Comparison of ENCODE assay signal across 1 cellular context in genomic region chr10:16612148-16612742, GRCh38.
A peak's percentile ranks its signal among the peaks of the same experiment; 100 is the strongest.
TF ChIP-seq lines count a peak whose summit lies in the region.

No MANE protein-coding gene starts in this region.

TF ChIP-seq in K562, 482 proteins besides CTCF, POLR2A, EP300 and RAD21 (continued from another document):
- TF ChIP-seq GATA2 (CRISPR knock-in tag; IDR thresholded peaks at IDR 0.05) = no peak
- TF ChIP-seq EHMT2 (IDR thresholded peaks at IDR 0.05) = peak; percentile 96
- no peak for TF ChIP-seq MLLT1 (IDR thresholded peaks at IDR 0.05)
- no peak for TF ChIP-seq ZNF311 (CRISPR knock-in tag; IDR thresholded peaks at IDR 0.05)
- no peak for TF ChIP-seq SAP30 (IDR thresholded peaks at IDR 0.05; ENCODE audit: borderline replicate concordance, insufficient read depth, low read depth, low read length, poor library complexity, severe bottlenecking)
- peak in 1 of 2 experiments; percentile 65 for TF ChIP-seq AFF1 (IDR thresholded peaks at IDR 0.05; ENCODE audit: low read depth in 1 of 2, partially characterized antibody in 2 of 2)
- TF ChIP-seq NCOA2 (IDR thresholded peaks at IDR 0.05; ENCODE audit: partially characterized antibody in 2 of 2) = no peak
- no peak for TF ChIP-seq E2F3 (CRISPR knock-in tag; IDR thresholded peaks at IDR 0.05)
- TF ChIP-seq TFAP4 (CRISPR knock-in tag; IDR thresholded peaks at IDR 0.05; ENCODE audit: borderline replicate concordance) = no peak
- TF ChIP-seq CEBPB (tag; IDR thresholded peaks at IDR 0.05) = peak; percentile 30; the same call in 1 of the 2 replicates
- TF ChIP-seq REST (CRISPR knock-in tag; IDR thresholded peaks at IDR 0.05; ENCODE audit: low read depth) = peak; percentile 94
- no peak for TF ChIP-seq ZNF699 (CRISPR knock-in tag; IDR thresholded peaks at IDR 0.05; ENCODE audit: insufficient replicate concordance)
- no peak for TF ChIP-seq ATF1 (CRISPR knock-in tag; IDR thresholded peaks at IDR 0.05)
- no peak for TF ChIP-seq ATF1 (tag; IDR thresholded peaks at IDR 0.05)
- no peak for TF ChIP-seq THRB (CRISPR knock-in tag; conservative IDR thresholded peaks at IDR 0.05)
- TF ChIP-seq ZNF143 (CRISPR knock-in tag; IDR thresholded peaks at IDR 0.05) = no peak
- no peak for TF ChIP-seq ZNF280B (CRISPR knock-in tag; IDR thresholded peaks at IDR 0.05)
- no peak for TF ChIP-seq ZNF780A (CRISPR knock-in tag; IDR thresholded peaks at IDR 0.05)
- 0 out of 2 replicates have a peak, but pooled peaks have one; percentile 37 for TF ChIP-seq ZNF584 (CRISPR knock-in tag; IDR thresholded peaks at IDR 0.05; ENCODE audit: low read depth)
- TF ChIP-seq U2AF1 (optimal IDR thresholded peaks at IDR 0.05; ENCODE audit: low read depth, low read length) = no peak
- TF ChIP-seq ZFP1 (CRISPR knock-in tag; IDR thresholded peaks at IDR 0.05) = no peak
- TF ChIP-seq SOX6 (IDR thresholded peaks at IDR 0.05) = no peak
- TF ChIP-seq TAF7 (tag; IDR thresholded peaks at IDR 0.05) = no peak
- TF ChIP-seq PRDM10 (IDR thresholded peaks at IDR 0.05; ENCODE audit: partially characterized antibody) = no peak
- TF ChIP-seq PCBP1 (IDR thresholded peaks at IDR 0.05; ENCODE audit: low read depth, low read length, poor library complexity, severe bottlenecking) = no peak
- TF ChIP-seq RBM22 (IDR thresholded peaks at IDR 0.05; ENCODE audit: low read depth, low read length, poor library complexity, severe bottlenecking) = no peak
- TF ChIP-seq MCM2 (IDR thresholded peaks at IDR 0.05; ENCODE audit: low read depth) = no peak
- no peak for TF ChIP-seq DIDO1 (tag; IDR thresholded peaks at IDR 0.05; ENCODE audit: low read depth)
- TF ChIP-seq CEBPG (CRISPR knock-in tag; IDR thresholded peaks at IDR 0.05) = no peak
- 0 out of 4 replicates have a peak, but pooled peaks of 1 of the 2 experiments have one; percentile 15 for TF ChIP-seq CEBPG (tag; conservative IDR thresholded peaks at IDR 0.05 in 1 of 2, IDR thresholded peaks at IDR 0.05 in 1 of 2)
- TF ChIP-seq SP2 (IDR thresholded peaks at IDR 0.05; ENCODE audit: extremely low read depth, low read depth, low read length, poor library complexity, severe bottlenecking) = no peak
- no peak for TF ChIP-seq E2F1 (CRISPR knock-in tag; IDR thresholded peaks at IDR 0.05)
- no peak for TF ChIP-seq ARID1B (IDR thresholded peaks at IDR 0.05)
- TF ChIP-seq GABPB1 (CRISPR knock-in tag; IDR thresholded peaks at IDR 0.05) = no peak
- TF ChIP-seq ZBTB5 (IDR thresholded peaks at IDR 0.05) = no peak
- TF ChIP-seq ZNF766 (CRISPR knock-in tag; conservative IDR thresholded peaks at IDR 0.05) = peak; percentile 66; the same call in 1 of the 2 replicates
- TF ChIP-seq FUS (optimal IDR thresholded peaks at IDR 0.05; ENCODE audit: low read depth, low read length) = no peak
- TF ChIP-seq ZNF239 (CRISPR knock-in tag; IDR thresholded peaks at IDR 0.05) = no peak
- TF ChIP-seq TCF3 (CRISPR knock-in tag; IDR thresholded peaks at IDR 0.05) = no peak
- TF ChIP-seq ZBTB34 (CRISPR knock-in tag; IDR thresholded peaks at IDR 0.05) = no peak
